Comparison of ENCODE assay signal across 21 cellular contexts in genomic region chr10:18359839-18360238, GRCh38.
DNase-seq lines count a peak whose midpoint lies in the region; ATAC-seq, FAIRE-seq and TF ChIP-seq lines count a peak whose summit lies in the region.
"Had no signal": no experiment of that assay in that cellular context is flagged by ENCODE, and none has a peak within 500 bp of the region (broad histone marks: within the 10 kb centered on the region; RNA-seq: fewer than 3 reads in every experiment).

No MANE protein-coding gene starts in this region.

- POLR2A ChIA-PET in GM10248 (lab: Yijun Ruan, JAX): no interaction called here

- ATAC-seq in left colon (peak; percentile 98), HG02623 (IDR thresholded peaks at IDR 0.05; ENCODE audit: unreplicated experiment) (no peak)
- ATAC-seq: GM23338, HCT116 had no signal

- CTCF ChIA-PET in GM10248 (lab: Yijun Ruan, JAX): interaction anchor here (0.8 kb wide), 1 partner anchor 20 kb away, joined by 3 read pairs; no protein-coding TSS in a partner anchor

- H3K27ac ChIP-seq in small intestine (ENCODE audit: low read depth in 1 of 2, low read length in 1 of 2): peak overlapping the region in 1 of 2 donors; percentile 63

- WGBS in small intestine, 3 donors: 13 to 59% (median 44%) methylated on average over 5 of the region's 5 CpGs

- DNase-seq in NCI-H526 treated with DMSO at 0.1 percent for 48 hours (lab: John Stamatoyannopoulos, UW): peak; percentile 53
- peak; percentile 48 to 77 for DNase-seq in left colon
- peak; percentile 95 for DNase-seq in small intestine
- DNase-seq in GM10248 (ENCODE audit: extremely low spot score): no peak
- DNase-seq in GOT3 (lab: John Stamatoyannopoulos, UW): no peak
- DNase-seq: BE2C; C1 segment of cervical spinal cord; CD4-positive, CD25-positive, alpha-beta regulatory T cell; CD8-positive, alpha-beta memory T cell; COR-L47; DMS 273 treated with DMSO at 0.1 percent for 48 hours; DMS53; DND-41; EL; H7; HFFc6 had no signal

- no peak for TF ChIP-seq CTCF in GM10248 (IDR thresholded peaks at IDR 0.05; ENCODE audit: control extremely low read depth, extremely low read depth, low read depth, missing control alignments)

- no peak overlapping the region for H3K4me3 ChIP-seq in small intestine (ENCODE audit: low read depth in 1 of 2, low read length in 2 of 2)
- H3K4me3 ChIP-seq: GM23338 had no signal

- H3K4me1 ChIP-seq in small intestine (ENCODE audit: control insufficient read depth in 2 of 2, insufficient read depth in 1 of 2, low read depth in 1 of 2, low read length in 1 of 2): peaks cover 0 to 2% of the 10 kb centered on the region in 2 donors
- H3K4me1 ChIP-seq: BE2C had no signal

- H3K36me3 ChIP-seq in small intestine (ENCODE audit: control insufficient read depth in 2 of 2, insufficient read depth in 2 of 2, low read length in 2 of 2): no peaks in the 10 kb centered on the region
- H3K36me3 ChIP-seq: BE2C had no signal

- intact Hi-C loops in left colon (cut with DNase I, micrococcal nuclease): no loop called here

- peak; percentile 79 for FAIRE-seq in colon (lab: Jason Lieb, UNC)
- no peak for FAIRE-seq in small intestine (lab: Jason Lieb, UNC)
- FAIRE-seq: GM12891 had no signal

- H3K9me3 ChIP-seq in small intestine (ENCODE audit: control insufficient read depth, low read depth): no peaks in the 10 kb centered on the region
- H3K9me3 ChIP-seq: BE2C had no signal

- H3K27me3 ChIP-seq in small intestine (ENCODE audit: control insufficient read depth in 2 of 2, insufficient read depth in 2 of 2, low read length in 2 of 2): no peaks in the 10 kb centered on the region
- H3K27me3 ChIP-seq: BE2C had no signal

Comparison
In these comparisons a context has a peak if more than half of its experiments do, and no peak if none do; other contexts are left out.
1. DNase-seq: peak in NCI-H526 treated with DMSO at 0.1 percent for 48 hours (single experiment), left colon (2 of 2) and small intestine (single experiment); none in GM10248 (single experiment) and GOT3 (single experiment).